In the genomic region with DNA sequence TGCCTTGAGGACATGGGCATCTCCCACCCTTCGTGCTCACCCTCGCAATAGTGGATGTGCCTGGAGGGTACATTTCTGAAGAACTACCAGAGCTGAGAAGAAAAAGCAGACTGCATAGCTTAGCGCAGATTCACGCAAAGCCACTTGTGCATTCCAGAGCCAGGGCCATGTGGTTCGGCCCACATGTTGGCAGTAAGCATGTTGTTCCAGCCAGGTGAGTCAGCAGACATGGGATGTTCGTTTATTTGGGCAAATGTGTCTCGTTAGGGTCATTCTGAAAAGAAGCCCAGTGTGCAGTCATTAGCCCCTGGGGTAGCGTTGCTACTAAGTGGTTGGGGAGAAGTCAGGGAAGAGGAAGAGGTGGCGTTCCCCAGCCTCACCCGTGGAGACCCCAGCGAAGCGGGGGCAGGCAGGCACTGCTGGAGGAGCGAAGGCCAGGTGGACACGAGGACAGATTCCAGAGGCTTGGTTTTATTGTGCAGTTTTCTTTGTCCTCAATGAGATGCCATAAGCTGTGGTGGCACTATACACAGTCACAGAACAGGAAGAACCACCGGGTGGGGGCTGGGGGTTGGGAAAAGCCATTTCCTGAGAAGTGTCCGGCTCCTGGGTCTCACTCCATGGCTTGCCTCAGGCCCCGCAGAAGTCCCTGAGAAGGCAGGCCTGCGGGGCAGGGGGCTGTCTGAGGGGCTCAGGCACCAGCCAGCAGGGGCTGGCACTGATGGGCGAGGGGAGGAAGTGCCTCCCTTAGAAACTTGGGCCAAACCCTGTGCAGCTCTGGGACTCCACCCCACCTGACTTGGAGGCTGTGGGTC, we compare ENCODE assay signal across 12 cellular contexts. TPM values are rescaled to one million over a fixed set of nuclear protein-coding genes. Genes with fewer than 3 reads are reported as not detected.
A peak's percentile ranks its signal among the peaks of the same experiment; 100 is the strongest.
DNase-seq lines count a peak whose midpoint lies in the region; ATAC-seq, FAIRE-seq and TF ChIP-seq lines count a peak whose summit lies in the region.
"Had no signal": no experiment of that assay in that cellular context is flagged by ENCODE, and none has a peak within 500 bp of the region (broad histone marks: within the 10 kb centered on the region; RNA-seq: fewer than 3 reads in every experiment).

No MANE protein-coding gene starts in this region.

- peak overlapping the region; percentile 82 for H3K4me2 ChIP-seq in astrocyte (ENCODE audit: low read length)

- peaks cover 4% of the 10 kb centered on the region for H3K27me3 Mint-ChIP-seq in astrocyte (ENCODE audit: low read depth, unreplicated experiment)

- no CpG with 5 or more reads among the region's 19 CpGs for WGBS in iPS DF 6.9 (ENCODE audit: insufficient coverage, insufficient read length)

- peaks cover 16% of the 10 kb centered on the region for H3K4me1 Mint-ChIP-seq in astrocyte (ENCODE audit: low read depth, unreplicated experiment)

- intact Hi-C loops in tibial artery (cut with DNase I; ENCODE audit: low total_unique reads), result no loop called here

- no peaks in the 10 kb centered on the region for H3K9me3 ChIP-seq in astrocyte (ENCODE audit: insufficient read depth, low read depth, low read length)
- H3K9me3 ChIP-seq in iPS DF 6.9 (ENCODE audit: control insufficient read depth, insufficient read depth, low read length), result no peaks in the 10 kb centered on the region
- no peaks in the 10 kb centered on the region for H3K9me3 ChIP-seq in tibial artery

- peak overlapping the region; percentile 93 for H3K27ac ChIP-seq in astrocyte (ENCODE audit: low read depth, low read length)
- peak overlapping the region; percentile 25 for H3K27ac ChIP-seq in iPS DF 6.9 (ENCODE audit: low read length)
- H3K27ac ChIP-seq in tibial artery, result peak overlapping the region; percentile 63 to 72

- H3K36me3 Mint-ChIP-seq in astrocyte (ENCODE audit: low read depth, unreplicated experiment), result peaks cover 27% of the 10 kb centered on the region

- H3K4me1 ChIP-seq in astrocyte (ENCODE audit: insufficient read depth, low read length) (peaks cover 45% of the 10 kb centered on the region), iPS DF 6.9 (ENCODE audit: control insufficient read depth, insufficient read depth, low read length) (peaks cover 7% of the 10 kb centered on the region), tibial artery (peaks cover 0 to 37% (median 20%) of the 10 kb centered on the region in 4 donors)

- no peak overlapping the region for H3K4me3 Mint-ChIP-seq in astrocyte (ENCODE audit: unreplicated experiment)

- H3K36me3 ChIP-seq in astrocyte (ENCODE audit: insufficient read depth, low read length) (peaks cover 8% of the 10 kb centered on the region), iPS DF 6.9 (ENCODE audit: control insufficient read depth, insufficient read depth, low read length) (peaks cover 17% of the 10 kb centered on the region), tibial artery (no peaks in the 10 kb centered on the region)

- peaks cover 30% of the 10 kb centered on the region for H4K20me1 ChIP-seq in astrocyte (ENCODE audit: insufficient read depth, low read length)

- TF ChIP-seq CTCF in HFF-Myc (IDR thresholded peaks at IDR 0.05; ENCODE audit: low read depth, low read length, missing control alignments) (no peak), astrocyte (IDR thresholded peaks at IDR 0.05; ENCODE audit: insufficient read depth, low read depth, low read length) (no peak), tibial artery (IDR thresholded peaks at IDR 0.05) (no peak)

- no peaks in the 10 kb centered on the region for H3K27me3 ChIP-seq in astrocyte (ENCODE audit: insufficient read depth, low read length)
- H3K27me3 ChIP-seq in iPS DF 6.9 (ENCODE audit: control insufficient read depth, insufficient read depth, low read length), result no peaks in the 10 kb centered on the region
- H3K27me3 ChIP-seq in tibial artery, result peaks cover 0 to 30% of the 10 kb centered on the region in 2 donors

- no peak overlapping the region for H2AFZ ChIP-seq in astrocyte (ENCODE audit: low read depth, low read length)

- peak overlapping the region; percentile 78 for H3K9ac ChIP-seq in astrocyte (ENCODE audit: low read length)

- peak; percentile 95 for FAIRE-seq in astrocyte (lab: Jason Lieb, UNC)

- no peak for TF ChIP-seq POLR2A in GM18505 (IDR thresholded peaks at IDR 0.05; ENCODE audit: borderline replicate concordance, extremely low read depth, insufficient read depth, insufficient read length)

- H3K27ac Mint-ChIP-seq in astrocyte (ENCODE audit: unreplicated experiment), result no peak overlapping the region

- peaks cover 41% of the 10 kb centered on the region for H3K79me2 ChIP-seq in astrocyte (ENCODE audit: insufficient read depth, low read length)

- no peak for ATAC-seq in HG02884 (IDR thresholded peaks at IDR 0.05; ENCODE audit: unreplicated experiment)
- no peak for ATAC-seq in GM21786 (IDR thresholded peaks at IDR 0.05; ENCODE audit: unreplicated experiment)
- no peak for ATAC-seq in GM19455 (IDR thresholded peaks at IDR 0.05; ENCODE audit: unreplicated experiment)
- no peak for ATAC-seq in GM18505 (IDR thresholded peaks at IDR 0.05; ENCODE audit: unreplicated experiment)
- ATAC-seq: left lobe of liver had no signal

- H3K9me3 Mint-ChIP-seq in astrocyte (ENCODE audit: unreplicated experiment), result no peaks in the 10 kb centered on the region

- DNase-seq in HFF-Myc (ENCODE audit: extremely low read depth, low read depth) (peak; percentile 71), astrocyte (ENCODE audit: low read depth) (peak; percentile 98), iPS DF 6.9 (ENCODE audit: low read depth, low spot score) (no peak), tibial artery (peak in 1 of 2 donors; percentile 76)
- DNase-seq: cortex of kidney; NCI-H1417 treated with DMSO at 0.1 percent for 48 hours; stimulated activated naive CD4-positive, alpha-beta T cell had no signal

- no peak overlapping the region for H3K4me3 ChIP-seq in HFF-Myc (replicated peaks; ENCODE audit: low read depth, low read length)
- H3K4me3 ChIP-seq in astrocyte (ENCODE audit: insufficient read depth, low read depth, low read length), result peak overlapping the region; percentile 40
- no peak overlapping the region for H3K4me3 ChIP-seq in iPS DF 6.9 (ENCODE audit: low read length)
- H3K4me3 ChIP-seq in tibial artery, result peak overlapping the region in 1 of 2 donors; percentile 6

RNA-seq across cellular contexts. Expression of a gene that starts 5.0 kb away (rescaled TPM):
- 104 and 129 TPM in 2 replicates for total RNA-seq in astrocyte

RNA-seq across cellular contexts. Expression of a gene that starts 36.4 kb away (rescaled TPM):
- 6.5 and 6.7 TPM in 2 replicates for total RNA-seq in astrocyte

Comparison
In these comparisons a context has a peak if more than half of its experiments do, and no peak if none do; other contexts are left out.
1. H3K27ac ChIP-seq: peak in every context shown above with its lines; median percentile 93 in astrocyte; 68 in tibial artery; 25 in iPS DF 6.9.